In genomic region chr9:131165523-131165922, GRCh38 we compare ENCODE assay signal across 23 cellular contexts. TPM values are rescaled to one million over a fixed set of nuclear protein-coding genes. Genes with fewer than 3 reads are reported as not detected.
DNase-seq lines count a peak whose midpoint lies in the region; ATAC-seq, FAIRE-seq and TF ChIP-seq lines count a peak whose summit lies in the region.
"Had no signal": no experiment of that assay in that cellular context is flagged by ENCODE, and none has a peak within 500 bp of the region (broad histone marks: within the 10 kb centered on the region; RNA-seq: fewer than 3 reads in every experiment).

No MANE protein-coding gene starts in this region.

- no peak overlapping the region for H3K4me2 ChIP-seq in astrocyte (ENCODE audit: low read length)
- H3K4me2 ChIP-seq: A549, GM23338 had no signal

- peak; percentile 66 for FAIRE-seq in GM19239 (lab: Jason Lieb, UNC)
- peak; percentile 45 for FAIRE-seq in astrocyte (lab: Jason Lieb, UNC)
- FAIRE-seq: A549, GM12892 had no signal

- H3K27ac ChIP-seq in astrocyte (ENCODE audit: low read depth, low read length) (no peak overlapping the region), endodermal cell (ENCODE audit: low read depth, low read length) (no peak overlapping the region)
- H3K27ac ChIP-seq: A549 had no signal

- no peak overlapping the region for H3K27ac Mint-ChIP-seq in astrocyte (ENCODE audit: unreplicated experiment)
- peak overlapping the region; percentile 16 for H3K27ac Mint-ChIP-seq in nephron progenitor cell
- H3K27ac Mint-ChIP-seq in endodermal cell = no peak overlapping the region
- H3K27ac Mint-ChIP-seq: GM23338, H9, HFFc6 had no signal

- DNase-seq in GM19239 (ENCODE audit: insufficient read length, low spot score) (no peak), astrocyte (ENCODE audit: low read depth) (no peak), nephron progenitor cell (no peak), globus pallidus (ENCODE audit: low spot score) (no peak), NCI-H1092 treated with DMSO at 0.1 percent for 48 hours (lab: John Stamatoyannopoulos, UW) (no peak), endodermal cell (no peak)
- DNase-seq: 8988T; ACHN; AML-193; C1 segment of cervical spinal cord; Calu3; CD4-positive, alpha-beta memory T cell; COR-L47; DMS53; DMS79 treated with DMSO at 0.1 percent for 48 hours; GF-D8; H9; HFFc6 had no signal

- H3K4me1 Mint-ChIP-seq in astrocyte (ENCODE audit: low read depth, unreplicated experiment) (peaks cover 10% of the 10 kb centered on the region), nephron progenitor cell (no peaks in the 10 kb centered on the region), endodermal cell (peaks cover 18% of the 10 kb centered on the region)
- H3K4me1 Mint-ChIP-seq: GM23338, H9 had no signal

- peaks cover 17% of the 10 kb centered on the region for H3K79me2 ChIP-seq in astrocyte (ENCODE audit: insufficient read depth, low read length)

- peaks cover 24% of the 10 kb centered on the region for H4K20me1 ChIP-seq in astrocyte (ENCODE audit: insufficient read depth, low read length)

- H3K27me3 Mint-ChIP-seq in astrocyte (ENCODE audit: low read depth, unreplicated experiment) (no peaks in the 10 kb centered on the region), nephron progenitor cell (ENCODE audit: low read depth, poor library complexity) (no peaks in the 10 kb centered on the region), endodermal cell (ENCODE audit: insufficient read depth) (no peaks in the 10 kb centered on the region)
- H3K27me3 Mint-ChIP-seq: CD4-positive, alpha-beta memory T cell had no signal

- H3K27me3 ChIP-seq in astrocyte (ENCODE audit: insufficient read depth, low read length) (no peaks in the 10 kb centered on the region), endodermal cell (ENCODE audit: control insufficient read depth, insufficient read depth, low read length, poor library complexity, severe bottlenecking) (no peaks in the 10 kb centered on the region)

- H2AFZ ChIP-seq in astrocyte (ENCODE audit: low read depth, low read length) = no peak overlapping the region
- H2AFZ ChIP-seq: GM23338 had no signal

- ATAC-seq in GM19397 (IDR thresholded peaks at IDR 0.05; ENCODE audit: unreplicated experiment) = no peak
- ATAC-seq: A549, GM23338, HCT116 had no signal

- no peaks in the 10 kb centered on the region for H3K9me3 ChIP-seq in astrocyte (ENCODE audit: insufficient read depth, low read depth, low read length)
- no peaks in the 10 kb centered on the region for H3K9me3 ChIP-seq in endodermal cell (ENCODE audit: control insufficient read depth, low read length)
- H3K9me3 ChIP-seq: A549 had no signal

- H3K36me3 Mint-ChIP-seq in astrocyte (ENCODE audit: low read depth, unreplicated experiment) (peaks cover 4% of the 10 kb centered on the region), nephron progenitor cell (ENCODE audit: low read depth) (peaks cover 48% of the 10 kb centered on the region), endodermal cell (ENCODE audit: low read depth) (peaks cover 56% of the 10 kb centered on the region)

- H3K9me3 Mint-ChIP-seq in astrocyte (ENCODE audit: unreplicated experiment) (no peaks in the 10 kb centered on the region), nephron progenitor cell (no peaks in the 10 kb centered on the region), endodermal cell (no peaks in the 10 kb centered on the region)
- H3K9me3 Mint-ChIP-seq: CD4-positive, alpha-beta memory T cell; GM23338; H9; HFFc6 had no signal

- no peak overlapping the region for H3K4me3 ChIP-seq in astrocyte (ENCODE audit: insufficient read depth, low read depth, low read length)
- H3K4me3 ChIP-seq in endodermal cell (ENCODE audit: low read length) = no peak overlapping the region
- H3K4me3 ChIP-seq: A549, GM23338 had no signal

- TF ChIP-seq CTCF in astrocyte (IDR thresholded peaks at IDR 0.05; ENCODE audit: insufficient read depth, low read depth, low read length) (no peak), nephron progenitor cell (IDR thresholded peaks at IDR 0.05) (no peak), endodermal cell (conservative IDR thresholded peaks at IDR 0.05) (no peak)

- H3K4me1 ChIP-seq in astrocyte (ENCODE audit: insufficient read depth, low read length) = no peaks in the 10 kb centered on the region
- H3K4me1 ChIP-seq in endodermal cell (ENCODE audit: control insufficient read depth, insufficient read depth, low read length) = no peaks in the 10 kb centered on the region
- H3K4me1 ChIP-seq: A549 had no signal

- H3K36me3 ChIP-seq in astrocyte (ENCODE audit: insufficient read depth, low read length) (peaks cover 41% of the 10 kb centered on the region), endodermal cell (ENCODE audit: control insufficient read depth, insufficient read depth, low read length) (peaks cover 58% of the 10 kb centered on the region)

- H3K4me3 Mint-ChIP-seq in astrocyte (ENCODE audit: unreplicated experiment) = no peak overlapping the region
- H3K4me3 Mint-ChIP-seq in nephron progenitor cell = no peak overlapping the region
- H3K4me3 Mint-ChIP-seq in endodermal cell = no peak overlapping the region
- H3K4me3 Mint-ChIP-seq: CD4-positive, alpha-beta memory T cell; GM23338; H9; HFFc6 had no signal

- H3K9ac ChIP-seq in astrocyte (ENCODE audit: low read length) (no peak overlapping the region), endodermal cell (ENCODE audit: extremely low read depth, low read length, poor library complexity, severe bottlenecking) (no peak overlapping the region)

RNA-seq across cellular contexts. Expression of gene NUP214, which starts 40.1 kb away (rescaled TPM):
- total RNA-seq in astrocyte (30.5 and 33.4 TPM in 2 replicates), endodermal cell (10 to 100 TPM; 56.7 to 59.9 TPM)
- polyA plus RNA-seq in endodermal cell (2013, experiment 1 of 2) = 27.4 TPM
- polyA plus RNA-seq in endodermal cell (2013, experiment 2 of 2) = 25.6 TPM
